In the genomic region with DNA sequence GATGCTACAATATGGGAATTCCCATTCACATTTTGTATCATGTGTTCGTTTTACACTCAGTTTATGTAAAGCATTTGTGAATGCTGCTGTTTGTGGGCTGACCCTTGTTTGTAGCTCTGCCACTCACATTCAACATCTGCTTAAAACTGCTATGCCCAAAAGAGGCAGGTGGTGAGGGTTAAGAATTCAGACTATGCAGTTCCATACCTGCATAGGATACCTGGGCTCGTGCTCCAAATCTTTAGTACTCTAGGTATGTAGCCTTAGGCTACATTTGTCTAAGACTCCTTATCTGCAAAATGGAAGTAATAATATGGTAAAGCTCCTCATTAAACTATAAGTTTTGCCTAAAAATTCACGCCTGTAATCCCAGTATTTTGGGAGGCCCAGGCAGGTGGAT, we compare ENCODE assay signal across 1 cellular context.
TF ChIP-seq lines count a peak whose summit lies in the region.

No MANE protein-coding gene starts in this region.

TF ChIP-seq in GM23338, 12 proteins besides CTCF, POLR2A, EP300 and RAD21 (continued from another document):
- no peak for TF ChIP-seq ZNF331 (CRISPR knock-in tag; IDR thresholded peaks at IDR 0.05; ENCODE audit: low read depth)
